8 cellular contexts compared by ENCODE assay signal in the genomic region with DNA sequence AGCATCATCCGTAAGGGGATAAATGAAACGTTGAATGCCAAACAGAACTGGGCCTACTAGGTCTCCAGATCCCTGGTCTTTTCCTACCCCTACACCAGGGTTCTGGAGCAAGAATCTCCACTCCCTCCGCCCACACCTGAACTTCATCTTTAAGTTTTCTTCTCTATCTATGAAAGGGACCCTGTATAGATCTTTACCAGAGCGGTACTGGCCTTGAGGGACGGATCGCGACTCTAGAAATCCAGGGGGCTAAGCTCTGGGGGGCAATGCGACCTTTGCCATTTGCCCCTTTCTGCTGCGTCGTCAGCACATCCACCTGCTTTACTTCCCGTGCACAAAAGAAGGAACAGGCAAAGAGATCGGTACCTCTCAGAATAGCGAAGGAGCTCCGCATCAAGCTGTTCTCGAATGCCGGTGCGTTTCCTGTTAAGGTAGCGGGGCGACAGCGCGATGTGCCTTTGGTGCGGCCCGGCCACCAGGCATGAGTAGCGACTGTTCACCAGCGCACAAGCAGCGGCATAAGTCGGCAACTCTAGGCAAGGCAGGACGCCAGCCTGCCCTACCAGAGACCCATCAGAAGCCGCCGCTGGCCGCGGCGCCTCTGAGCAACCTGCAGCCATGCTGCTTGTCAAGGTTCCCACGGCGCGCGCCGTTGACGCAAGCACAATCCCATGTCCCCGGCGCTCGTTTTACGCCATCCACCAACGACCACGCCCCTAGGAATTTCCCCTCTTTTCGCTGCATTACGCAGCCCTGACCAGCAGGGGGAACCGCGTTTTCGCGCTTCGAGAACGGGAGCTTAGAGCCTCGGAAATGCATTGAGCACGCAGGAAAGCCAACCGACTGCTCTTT. TPM values are rescaled to one million over a fixed set of nuclear protein-coding genes. Genes with fewer than 3 reads are reported as not detected.
DNase-seq lines count a peak whose midpoint lies in the region; ATAC-seq, FAIRE-seq and TF ChIP-seq lines count a peak whose summit lies in the region.

Gene POLR1F, minus strand, starts transcription at position 641 of the 852 bp plus-strand sequence. Its CDS starts 21 bp downstream, at position 620.

- peak; percentile 98 for ATAC-seq in HG02981 (IDR thresholded peaks at IDR 0.05; ENCODE audit: unreplicated experiment)

- FAIRE-seq in GM18507 (lab: Jason Lieb, UNC) = peak; percentile 99

- H3K4me2 ChIP-seq in hepatocyte = peak within 1 kb of the TSS; percentile 92

- TF ChIP-seq CTCF in astrocyte of the cerebellum (IDR thresholded peaks at IDR 0.05; ENCODE audit: low read depth, low read length, missing control alignments) = peak; percentile 91
- peak; percentile 88 for TF ChIP-seq CTCF in hepatocyte (IDR thresholded peaks at IDR 0.05; ENCODE audit: poor library complexity)

- H3K4me3 ChIP-seq in astrocyte of the cerebellum (ENCODE audit: low read depth, low read length) = peak within 1 kb of the TSS; percentile 85
- peak within 1 kb of the TSS; percentile 83 for H3K4me3 ChIP-seq in hepatocyte

- no peaks in the 10 kb centered on the region for H3K9me2 ChIP-seq in hepatocyte (replicated peaks; ENCODE audit: insufficient read depth)

- H4K20me1 ChIP-seq in hepatocyte (ENCODE audit: insufficient read depth, poor library complexity, severe bottlenecking) = no peaks in the 10 kb centered on the region

- H3K9me3 ChIP-seq in hepatocyte (ENCODE audit: low read depth) = no peaks in the 10 kb centered on the region

- in situ Hi-C loops in astrocyte of the cerebellum (cut with HindIII; ENCODE audit: low sequenced_read_pairs) = no loop called here

- H2AFZ ChIP-seq in hepatocyte = peak within 1 kb of the TSS; percentile 75

- H3K79me2 ChIP-seq in hepatocyte = peaks cover 45% of the 10 kb centered on the region

- peak; percentile 82 for DNase-seq in GM18507 (ENCODE audit: extremely low spot score, insufficient read length, low read depth)
- peak; percentile 92 for DNase-seq in NCI-H2029 (lab: John Stamatoyannopoulos, UW)
- DNase-seq in T-helper 22 cell (ENCODE audit: low read depth) = peak; percentile 82
- DNase-seq in astrocyte of the cerebellum (ENCODE audit: low read depth) = peak; percentile 91
- DNase-seq in hepatocyte (ENCODE audit: low spot score) = peak; percentile 97
- DNase-seq in renal cortical epithelial cell (ENCODE audit: low read depth) = peak; percentile 84
- DNase-seq in cortex of kidney (lab: John Stamatoyannopoulos, UW) = no peak

- peaks cover 20% of the 10 kb centered on the region for H3K4me1 ChIP-seq in hepatocyte (ENCODE audit: insufficient read depth)

- 2% methylated on average over 56 of the region's 56 CpGs for WGBS in hepatocyte (ENCODE audit: low lambda C conversion rate, missing lambda C conversion rate)

- H3K27ac ChIP-seq in hepatocyte = peak within 1 kb of the TSS; percentile 62

- H3K36me3 ChIP-seq in hepatocyte (replicated peaks; ENCODE audit: insufficient read depth, low read depth) = no peaks in the 10 kb centered on the region

- H3K27me3 ChIP-seq in hepatocyte = no peaks in the 10 kb centered on the region

RNA-seq across cellular contexts. Expression of gene POLR1F, which starts in this region (rescaled TPM):
- 14.4 and 18.8 TPM in 2 replicates for total RNA-seq in hepatocyte
- 17.2 and 19.3 TPM in 2 replicates for polyA plus RNA-seq in hepatocyte
- total RNA-seq in renal cortical epithelial cell = 29.9 and 33.9 TPM in 2 replicates
